In genomic region chr16:66006485-66006884, GRCh38 we compare ENCODE assay signal across 17 cellular contexts.
"Had no signal": no experiment of that assay in that cellular context is flagged by ENCODE, and none has a peak within 500 bp of the region (broad histone marks: within the 10 kb centered on the region; RNA-seq: fewer than 3 reads in every experiment).

No MANE protein-coding gene starts in this region.

- ATAC-seq: left lobe of liver had no signal

- H3K4me3 ChIP-seq: dorsolateral prefrontal cortex, heart right ventricle, lower lobe of right lung, right atrium auricular region, smooth muscle cell had no signal

- H3K27ac ChIP-seq: dorsolateral prefrontal cortex, heart right ventricle, lower lobe of right lung, right atrium auricular region had no signal

- H3K36me3 ChIP-seq: heart right ventricle, lower lobe of right lung, right atrium auricular region had no signal

- H3K9me3 ChIP-seq: heart right ventricle, lower lobe of right lung, right atrium auricular region had no signal

- H3K36me3 Mint-ChIP-seq: memory B cell, mesothelial cell of epicardium, naive B cell had no signal

- H3K4me1 ChIP-seq: lower lobe of right lung, right atrium auricular region had no signal

- H3K27ac Mint-ChIP-seq: memory B cell, mesothelial cell of epicardium, nephron progenitor cell had no signal

- H3K4me2 ChIP-seq: smooth muscle cell had no signal

- DNase-seq: cortex of kidney; dorsolateral prefrontal cortex; effector CD8-positive, alpha-beta T cell; heart right ventricle; hypothalamus; kidney glomerular epithelial cell; lower lobe of right lung; naive B cell; nephron progenitor cell; stimulated activated CD4-positive, alpha-beta T cell treated with anti-CD3 and anti-CD28 coated beads, Interleukin-2, amount 100 ng/mL, for 48 hours; stimulated activated naive CD4-positive, alpha-beta T cell treated with Interleukin-2 at 50 U/mL for 16 hours; trophoblast cell had no signal

- H3K4me3 Mint-ChIP-seq: memory B cell, mesothelial cell of epicardium, naive B cell, nephron progenitor cell had no signal

- H3K27me3 Mint-ChIP-seq: memory B cell, naive B cell had no signal

- H3K4me1 Mint-ChIP-seq: memory B cell, naive B cell had no signal

- H3K27me3 ChIP-seq: dorsolateral prefrontal cortex, heart right ventricle, right atrium auricular region had no signal

- H3K9me3 Mint-ChIP-seq: mesothelial cell of epicardium, nephron progenitor cell had no signal
